In the genomic region with DNA sequence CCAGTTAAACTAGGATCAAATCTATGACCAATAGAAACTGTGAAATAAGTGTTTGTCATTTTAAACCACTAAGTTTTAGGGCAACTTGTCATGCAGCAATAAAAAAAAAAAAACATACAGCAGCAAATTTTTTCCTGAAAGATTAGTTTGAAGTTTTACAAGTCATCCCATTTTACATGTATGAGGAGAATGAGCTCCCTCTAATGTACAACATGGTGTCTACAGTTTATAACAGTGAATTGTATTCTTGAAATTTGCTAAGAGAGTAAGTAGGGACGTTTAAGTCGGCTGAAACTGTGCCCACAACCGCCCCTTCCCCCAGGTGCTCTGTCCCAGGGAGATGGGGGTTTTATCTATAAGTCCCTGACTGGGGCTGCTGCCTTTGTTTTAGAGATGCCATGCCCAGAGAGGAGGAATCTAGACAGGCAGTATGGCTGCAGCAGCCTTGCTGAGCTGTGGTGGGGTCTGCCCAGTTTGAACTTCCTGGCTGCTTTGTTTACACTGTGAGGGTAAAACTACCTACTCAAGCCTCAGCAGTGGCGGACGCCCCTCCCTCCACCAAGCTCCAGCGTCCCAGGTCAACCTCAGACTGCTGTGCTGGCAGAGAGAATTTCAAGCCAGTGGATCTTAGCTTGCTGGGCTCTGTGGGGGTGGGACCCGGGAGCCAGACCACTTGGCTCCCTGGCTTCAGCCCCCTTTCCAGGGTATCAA, we compare ENCODE assay signal across 13 cellular contexts.
DNase-seq lines count a peak whose midpoint lies in the region; ATAC-seq and TF ChIP-seq lines count a peak whose summit lies in the region.
"Had no signal": no experiment of that assay in that cellular context is flagged by ENCODE, and none has a peak within 500 bp of the region (broad histone marks: within the 10 kb centered on the region; RNA-seq: fewer than 3 reads in every experiment).

No MANE protein-coding gene starts in this region.

- H3K27ac ChIP-seq in C4-2B (no peak overlapping the region), HEK293 (ENCODE audit: extremely low read depth, low read depth, low read length) (no peak overlapping the region)
- H3K27ac ChIP-seq: WERI-Rb-1 had no signal

- POLR2A ChIA-PET in HEK293 (lab: Yijun Ruan, JAX): no interaction called here
- POLR2A ChIA-PET in activated CD8-positive, alpha-beta T cell treated with anti-CD3 and anti-CD28 coated beads for 36 hours (lab: Charles Lee): no interaction called here

- no peaks in the 10 kb centered on the region for H3K9me3 ChIP-seq in HEK293 (ENCODE audit: control insufficient read depth, insufficient read depth, low read depth, low read length)

- in situ Hi-C loops in SK-MEL-5 (cut with HindIII; ENCODE audit: low pct_unique_long_range_greater_than_20kb, low sequenced_read_pairs): no loop called here

- no peaks in the 10 kb centered on the region for H3K4me1 Mint-ChIP-seq in activated CD8-positive, alpha-beta T cell treated with anti-CD3 and anti-CD28 coated beads for 36 hours (ENCODE audit: low read depth)

- H3K27me3 Mint-ChIP-seq in activated CD8-positive, alpha-beta T cell treated with anti-CD3 and anti-CD28 coated beads for 36 hours: no peaks in the 10 kb centered on the region
- H3K27me3 Mint-ChIP-seq: activated T-cell treated with anti-CD3 and anti-CD28 coated beads, Interleukin-2, amount 50 U/mL, for 24 hours had no signal

- CTCF ChIA-PET in HEK293 (lab: Yijun Ruan, JAX): interaction anchor here (0.5 to 0.9 kb wide), 5 partner anchors 9 to 1759 kb away, joined by 3 to 4 read pairs (median 3); no protein-coding TSS in a partner anchor
- CTCF ChIA-PET in activated CD8-positive, alpha-beta T cell treated with anti-CD3 and anti-CD28 coated beads for 36 hours (lab: Charles Lee): no interaction called here

- H3K36me3 ChIP-seq in HEK293 (ENCODE audit: control insufficient read depth in 2 of 2, insufficient read depth in 1 of 2, low read length in 2 of 2): no peaks in the 10 kb centered on the region
- H3K36me3 ChIP-seq: WERI-Rb-1 had no signal

- H3K4me3 ChIP-seq in HEK293 (ENCODE audit: low read depth, low read length): no peak overlapping the region
- H3K4me3 ChIP-seq: K562 had no signal

- no peak overlapping the region for H3K27ac Mint-ChIP-seq in activated CD8-positive, alpha-beta T cell treated with anti-CD3 and anti-CD28 coated beads for 36 hours
- H3K27ac Mint-ChIP-seq: activated T-cell treated with anti-CD3 and anti-CD28 coated beads, Interleukin-2, amount 50 U/mL, for 24 hours had no signal

- H3K9me3 Mint-ChIP-seq in activated CD8-positive, alpha-beta T cell treated with anti-CD3 and anti-CD28 coated beads for 36 hours: peaks cover 2% of the 10 kb centered on the region

- intact Hi-C loops in activated CD8-positive, alpha-beta T cell treated with anti-CD3 and anti-CD28 coated beads for 36 hours (cut with micrococcal nuclease): no loop called here

- DNase-seq in SK-MEL-5 (ENCODE audit: low read depth, low spot score) (peak; percentile 22), left kidney (ENCODE audit: low read depth, low spot score) (peak; percentile 5), omental fat pad (ENCODE audit: low spot score) (no peak)
- DNase-seq in activated CD8-positive, alpha-beta T cell treated with anti-CD3 and anti-CD28 coated beads for 36 hours: no peak
- DNase-seq: activated T-cell treated with anti-CD3 and anti-CD28 coated beads, Interleukin-2, amount 50 U/mL, for 24 hours; erythroblast; stimulated activated naive CD4-positive, alpha-beta T cell treated with Interleukin-2 at 50 U/mL for 16 hours; WERI-Rb-1 had no signal

- ATAC-seq in activated CD8-positive, alpha-beta T cell treated with anti-CD3 and anti-CD28 coated beads for 36 hours: no peak
- ATAC-seq in GM21360 (IDR thresholded peaks at IDR 0.05; ENCODE audit: unreplicated experiment) (no peak), omental fat pad (ENCODE audit: low FRiP score) (no peak), HG03378 (IDR thresholded peaks at IDR 0.05; ENCODE audit: unreplicated experiment) (no peak)
- ATAC-seq: K562 had no signal

- no peak overlapping the region for H3K4me3 Mint-ChIP-seq in activated CD8-positive, alpha-beta T cell treated with anti-CD3 and anti-CD28 coated beads for 36 hours
- H3K4me3 Mint-ChIP-seq: activated T-cell treated with anti-CD3 and anti-CD28 coated beads, Interleukin-2, amount 50 U/mL, for 24 hours had no signal

- TF ChIP-seq CTCF in C4-2B (conservative IDR thresholded peaks at IDR 0.05) (peak; percentile 50), HEK293 (tag by site-specific recombination; IDR thresholded peaks at IDR 0.05) (no peak), omental fat pad (IDR thresholded peaks at IDR 0.05) (no peak)
- TF ChIP-seq CTCF in activated CD8-positive, alpha-beta T cell treated with anti-CD3 and anti-CD28 coated beads for 36 hours (IDR thresholded peaks at IDR 0.05): no peak

- H3K4me1 ChIP-seq in HEK293 (ENCODE audit: control insufficient read depth, insufficient read depth, low read length): no peaks in the 10 kb centered on the region

- no peaks in the 10 kb centered on the region for H3K36me3 Mint-ChIP-seq in activated CD8-positive, alpha-beta T cell treated with anti-CD3 and anti-CD28 coated beads for 36 hours (ENCODE audit: low read depth)

TF ChIP-seq in HEK293, 187 proteins besides CTCF, POLR2A, EP300 and RAD21:
- TF ChIP-seq ZNF654 (tag by site-specific recombination; IDR thresholded peaks at IDR 0.05; ENCODE audit: low read depth): peak; percentile 10; the same call in 1 of the 2 replicates
- no peak for TF ChIP-seq ZSCAN4 (tag by site-specific recombination; IDR thresholded peaks at IDR 0.05)
- TF ChIP-seq ZFP3 (tag by site-specific recombination; IDR thresholded peaks at IDR 0.05; ENCODE audit: low read depth): no peak
- TF ChIP-seq OSR2 (tag by site-specific recombination; IDR thresholded peaks at IDR 0.05): no peak
- no peak for TF ChIP-seq ZNF629 (tag by site-specific recombination; IDR thresholded peaks at IDR 0.05)
- TF ChIP-seq ZNF266 (tag by site-specific recombination; IDR thresholded peaks at IDR 0.05; ENCODE audit: low read depth): no peak
- TF ChIP-seq, protein P1, sequence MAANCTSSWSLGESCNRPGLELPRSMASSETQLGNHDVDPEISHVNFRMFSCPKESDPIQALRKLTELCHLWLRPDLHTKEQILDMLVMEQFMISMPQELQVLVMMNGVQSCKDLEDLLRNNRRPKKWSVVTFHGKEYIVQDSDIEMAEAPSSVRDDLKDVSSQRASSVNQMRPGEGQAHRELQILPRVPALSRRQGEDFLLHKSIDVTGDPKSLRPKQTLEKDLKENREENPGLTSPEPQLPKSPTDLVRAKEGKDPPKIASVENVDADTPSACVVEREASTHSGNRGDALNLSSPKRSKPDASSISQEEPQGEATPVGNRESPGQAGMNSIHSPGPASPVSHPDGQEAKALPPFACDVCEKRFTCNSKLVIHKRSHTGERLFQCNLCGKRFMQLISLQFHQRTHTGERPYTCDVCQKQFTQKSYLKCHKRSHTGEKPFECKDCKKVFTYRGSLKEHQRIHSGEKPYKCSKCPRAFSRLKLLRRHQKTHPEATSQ (tag by site-specific recombination; IDR thresholded peaks at IDR 0.05): no peak

Comparison
In these comparisons a context has a peak if more than half of its experiments do, and no peak if none do; other contexts are left out.
1. DNase-seq: peak in SK-MEL-5 (single experiment) and left kidney (single experiment); none in activated CD8-positive, alpha-beta T cell treated with anti-CD3 and anti-CD28 coated beads for 36 hours (single experiment) and omental fat pad (single experiment).